ENCODE assay signal across 9 cellular contexts in the genomic region with DNA sequence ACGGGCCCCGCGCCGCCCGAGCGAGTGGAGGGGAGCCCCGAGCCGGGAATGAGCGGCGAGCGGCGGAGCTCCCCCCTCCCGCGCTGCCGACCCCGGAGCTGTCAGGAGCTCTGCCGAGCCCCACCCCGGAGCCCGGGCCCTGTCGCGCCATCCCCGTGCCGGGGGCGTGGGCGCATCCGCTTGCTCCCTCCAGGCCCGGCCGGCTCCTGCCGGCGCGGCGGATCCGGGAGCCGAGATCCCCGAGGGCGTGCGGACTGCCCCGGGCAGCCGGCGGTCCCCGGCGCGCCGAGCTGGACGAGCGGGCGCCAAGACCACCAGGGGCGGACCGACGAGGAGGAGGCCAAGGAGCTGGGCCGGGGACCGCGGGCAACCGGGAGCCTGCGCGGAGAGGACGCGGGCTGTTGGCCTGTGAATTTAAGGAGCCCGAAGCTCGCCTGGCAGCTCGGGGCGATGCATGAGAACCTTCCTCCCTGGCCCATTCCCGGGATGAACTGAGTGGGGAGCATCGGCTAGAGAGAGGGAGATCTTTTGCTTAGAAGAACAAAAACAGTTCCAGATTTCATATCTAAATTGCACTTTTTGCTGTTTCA. TPM values are rescaled to one million over a fixed set of nuclear protein-coding genes. Genes with fewer than 3 reads are reported as not detected.
DNase-seq lines count a peak whose midpoint lies in the region; ATAC-seq, FAIRE-seq and TF ChIP-seq lines count a peak whose summit lies in the region.
"Had no signal": no experiment of that assay in that cellular context is flagged by ENCODE, and none has a peak within 500 bp of the region (broad histone marks: within the 10 kb centered on the region; RNA-seq: fewer than 3 reads in every experiment).

No MANE protein-coding gene starts in this region.

- H3K27me3 ChIP-seq in bronchial epithelial cell (ENCODE audit: control insufficient read depth, insufficient read depth, low read length), result no peaks in the 10 kb centered on the region
- peaks cover 0 to 42% of the 10 kb centered on the region in 2 donors for H3K27me3 ChIP-seq in right lobe of liver

- H3K27me3 Mint-ChIP-seq in type B pancreatic cell, result peaks cover 94% of the 10 kb centered on the region

- no peak for FAIRE-seq in bronchial epithelial cell (lab: Jason Lieb, UNC)
- FAIRE-seq: islet of Langerhans had no signal

- H3K4me3 ChIP-seq in bronchial epithelial cell (ENCODE audit: low read depth, low read length) (peak overlapping the region; percentile 73), right lobe of liver (peak overlapping the region; percentile 3 to 44 (median 34))

- peak overlapping the region; percentile 83 for H3K27ac Mint-ChIP-seq in type B pancreatic cell

- TF ChIP-seq POLR2A in right lobe of liver (IDR thresholded peaks at IDR 0.05), result no peak

- peak; percentile 27 for ATAC-seq in GM19324 (IDR thresholded peaks at IDR 0.05; ENCODE audit: low FRiP score, unreplicated experiment)
- peak; percentile 4 for ATAC-seq in HG03469 (IDR thresholded peaks at IDR 0.05; ENCODE audit: unreplicated experiment)
- ATAC-seq in right lobe of liver, result peak; percentile 36 to 49 (median 40)

- H3K36me3 ChIP-seq in bronchial epithelial cell (ENCODE audit: control insufficient read depth, insufficient read depth, low read length) (no peaks in the 10 kb centered on the region), right lobe of liver (no peaks in the 10 kb centered on the region)

- TF ChIP-seq CTCF in bronchial epithelial cell (IDR thresholded peaks at IDR 0.05; ENCODE audit: insufficient read depth, low read length, severe bottlenecking), result no peak
- TF ChIP-seq CTCF in right lobe of liver (IDR thresholded peaks at IDR 0.05), result no peak
- TF ChIP-seq CTCF in type B pancreatic cell (conservative IDR thresholded peaks at IDR 0.05), result no peak

- no peaks in the 10 kb centered on the region for H3K9me3 ChIP-seq in right lobe of liver

- intact Hi-C loops in right lobe of liver (cut with DNase I), result no loop called here

- peaks cover 5% of the 10 kb centered on the region for H3K4me1 Mint-ChIP-seq in type B pancreatic cell (ENCODE audit: unreplicated experiment)

- 4% methylated on average over 12 of the region's 64 CpGs for WGBS in right lobe of liver (ENCODE audit: insufficient coverage, low coverage, low lambda C conversion rate, missing lambda C conversion rate)

- H3K4me3 Mint-ChIP-seq in type B pancreatic cell, result peak overlapping the region; percentile 91

- H3K9me3 Mint-ChIP-seq in type B pancreatic cell, result no peaks in the 10 kb centered on the region

- H3K27ac ChIP-seq in right lobe of liver, result no peak overlapping the region

- peaks cover 8% of the 10 kb centered on the region for H3K36me3 Mint-ChIP-seq in type B pancreatic cell

- peak; percentile 17 for DNase-seq in Ammon's horn (ENCODE audit: low spot score)
- no peak for DNase-seq in bronchial epithelial cell (ENCODE audit: low read depth)
- peak in 1 of 3 donors; percentile 29 for DNase-seq in right lobe of liver
- peak; percentile 70 for DNase-seq in type B pancreatic cell (ENCODE audit: extremely low spot score, unreplicated experiment)
- no peak for DNase-seq in RPMI8226
- no peak for DNase-seq in NCI-H2107 (lab: John Stamatoyannopoulos, UW)

- H3K4me1 ChIP-seq in right lobe of liver, result peaks cover 0 to 35% (median 8%) of the 10 kb centered on the region in 4 donors

RNA-seq across cellular contexts. Expression of a gene that starts 2.0 kb away (rescaled TPM):
- 47.4 and 82.1 TPM in 2 replicates for total RNA-seq in bronchial epithelial cell
- total RNA-seq in right lobe of liver, result not detected
- total RNA-seq in type B pancreatic cell (ENCODE audit: low replicate concordance), result 6.3 and 38.1 TPM in 2 replicates

Comparison
In these comparisons a context has a peak if more than half of its experiments do, and no peak if none do; other contexts are left out.
1. DNase-seq: peak in Ammon's horn (single experiment) and type B pancreatic cell (single experiment); none in bronchial epithelial cell (single experiment), RPMI8226 (single experiment) and NCI-H2107 (single experiment).
2. Peak in every context shown above with its lines, with median percentiles within 50 percentile points of each other: ATAC-seq.